In genomic region chr9:124321416-124321815, GRCh38 we compare ENCODE assay signal across 23 cellular contexts.
"Had no signal": no experiment of that assay in that cellular context is flagged by ENCODE, and none has a peak within 500 bp of the region (broad histone marks: within the 10 kb centered on the region; RNA-seq: fewer than 3 reads in every experiment).

No MANE protein-coding gene starts in this region.

- ATAC-seq: esophagus mucosa, gastrocnemius medialis, heart right ventricle, left cardiac atrium, left lung, left ventricle myocardium superior, lower lobe of right lung had no signal

- H3K4me3 ChIP-seq: coronary artery, dorsolateral prefrontal cortex, esophagus squamous epithelium, gastrocnemius medialis, heart right ventricle, left lung, lower lobe of right lung had no signal

- H3K27ac ChIP-seq: coronary artery, dorsolateral prefrontal cortex, epithelial cell of prostate, esophagus squamous epithelium, gastrocnemius medialis, heart right ventricle, left lung had no signal

- H3K4me1 ChIP-seq: gastrocnemius medialis had no signal

- H3K9me3 Mint-ChIP-seq: memory B cell had no signal

- DNase-seq: dermis blood vessel endothelial cell; dorsolateral prefrontal cortex; effector CD4-positive, alpha-beta T cell; effector memory CD4-positive, alpha-beta T cell; erythroblast; esophagus squamous epithelium; foreskin fibroblast; foreskin melanocyte; gastrocnemius medialis; glutamatergic neuron; head of caudate nucleus; heart right ventricle; hippocampal formation; left cardiac atrium; left lung; left ventricle myocardium superior; lower lobe of right lung; mesendoderm; midbrain had no signal

- H3K9me3 ChIP-seq: esophagus squamous epithelium, gastrocnemius medialis, heart right ventricle, left lung, lower lobe of right lung had no signal

- H3K4me3 Mint-ChIP-seq: memory B cell had no signal

- H3K27me3 ChIP-seq: dorsolateral prefrontal cortex, esophagus squamous epithelium, gastrocnemius medialis, heart right ventricle, left lung had no signal

- H3K27me3 Mint-ChIP-seq: memory B cell had no signal

- H3K36me3 ChIP-seq: gastrocnemius medialis had no signal
